Comparison of ENCODE assay signal across 35 cellular contexts in genomic region chr6:116066789-116067188, GRCh38. TPM values are rescaled to one million over a fixed set of nuclear protein-coding genes. Genes with fewer than 3 reads are reported as not detected.
"Had no signal": no experiment of that assay in that cellular context is flagged by ENCODE, and none has a peak within 500 bp of the region (broad histone marks: within the 10 kb centered on the region; RNA-seq: fewer than 3 reads in every experiment).

No MANE protein-coding gene starts in this region.

- H3K4me3 Mint-ChIP-seq: activated CD4-positive, alpha-beta memory T cell treated with anti-CD3 and anti-CD28 coated beads for 36 hours; activated CD4-positive, alpha-beta T cell treated with anti-CD3 and anti-CD28 coated beads, Interleukin-2, amount 10 ng/mL, durations not matched to agents 24 days and 14 days; activated naive CD4-positive, alpha-beta T cell treated with anti-CD3 and anti-CD28 coated beads, Interleukin-2, amount 10 ng/mL, durations not matched to agents 7 days and 5 days; activated naive CD8-positive, alpha-beta T cell treated with anti-CD3 and anti-CD28 coated beads, Interleukin-2, amount 10 ng/mL, durations not matched to agents 7 days and 5 days; activated T-cell treated with anti-CD3 and anti-CD28 coated beads, Interleukin-2, amount 50 U/mL, for 24 hours; effector memory CD8-positive, alpha-beta T cell; natural killer cell treated with Interleukin-12 subunit alpha and Interleukin-12 subunit beta and Interleukin-15 and Interleukin-18, amount 100 ng/mL, for 72 hours; stimulated activated memory B cell treated with anti-CD40 and anti-IgM and Interleukin-4, amounts not matched to agents 10 μg/mL and 1 μg/mL and 100 μg/mL, for 72 hours; T-helper 1 cell treated with Interleukin-12 subunit alpha and Interleukin-12 subunit beta and Interleukin-4 antibody, amounts not matched to agents 30 μg/mL and 1 μg/mL, for 36 hours had no signal

- H3K27ac ChIP-seq: brain microvascular endothelial cell, stomach, thyroid gland, upper lobe of right lung, WERI-Rb-1 had no signal

- DNase-seq: activated CD4-positive, alpha-beta memory T cell treated with anti-CD3 and anti-CD28 coated beads for 36 hours; activated CD4-positive, alpha-beta T cell treated with anti-CD3 and anti-CD28 coated beads, Interleukin-2, amount 10 ng/mL, durations not matched to agents 24 days and 14 days; activated CD8-positive, alpha-beta memory T cell treated with anti-CD3 and anti-CD28 coated beads, Interleukin-2, amount 50 U/mL, for 48 hours; activated gamma-delta T cell; activated naive CD4-positive, alpha-beta T cell treated with anti-CD3 and anti-CD28 coated beads, Interleukin-2, amount 10 ng/mL, durations not matched to agents 7 days and 5 days; activated naive CD8-positive, alpha-beta T cell treated with anti-CD3 and anti-CD28 coated beads, Interleukin-2, amount 10 ng/mL, durations not matched to agents 7 days and 5 days; activated T-cell treated with anti-CD3 and anti-CD28 coated beads, Interleukin-2, amount 50 U/mL, for 24 hours; amniotic stem cell; brain microvascular endothelial cell; caudate nucleus; cortex of kidney; effector memory CD8-positive, alpha-beta T cell; foreskin fibroblast; head of caudate nucleus; hippocampal formation; left cardiac atrium; small intestine; stimulated activated CD4-positive, alpha-beta T cell treated with anti-CD3 and anti-CD28 coated beads, Interleukin-1b, Interleukin-23, amount 100 ng/mL, for 48 hours; stimulated activated CD4-positive, alpha-beta T cell treated with anti-CD3 and anti-CD28 coated beads, Interleukin-4, amount 100 ng/mL, for 4 hours; stimulated activated CD8-positive, alpha-beta memory T cell treated with anti-CD3 and anti-CD28 coated beads, Interleukin-4, amount 100 ng/mL, for 48 hours; stomach; T-helper 9 cell; thyroid gland; upper lobe of right lung; WERI-Rb-1 had no signal

- H3K36me3 ChIP-seq: brain microvascular endothelial cell, stomach, thyroid gland, upper lobe of right lung, WERI-Rb-1 had no signal

- ATAC-seq: activated CD4-positive, CD25-positive, alpha-beta regulatory T cell treated with anti-CD3 and anti-CD28 coated beads, Interleukin-2, amount 50 U/mL, for 24 hours; effector memory CD8-positive, alpha-beta T cell; esophagus mucosa; left cardiac atrium; natural killer cell treated with Interleukin-12 subunit alpha and Interleukin-12 subunit beta and Interleukin-15 and Interleukin-18, amount 100 ng/mL, for 72 hours; sciatic nerve; stimulated activated memory B cell treated with anti-CD40 and anti-IgM and Interleukin-4, amounts not matched to agents 10 μg/mL and 1 μg/mL and 100 μg/mL, for 72 hours; upper lobe of right lung had no signal

- H3K9me3 Mint-ChIP-seq: activated CD4-positive, alpha-beta memory T cell treated with anti-CD3 and anti-CD28 coated beads for 36 hours; activated CD4-positive, alpha-beta T cell treated with anti-CD3 and anti-CD28 coated beads, Interleukin-2, amount 10 ng/mL, durations not matched to agents 24 days and 14 days; activated naive CD4-positive, alpha-beta T cell treated with anti-CD3 and anti-CD28 coated beads, Interleukin-2, amount 10 ng/mL, durations not matched to agents 7 days and 5 days; activated naive CD8-positive, alpha-beta T cell treated with anti-CD3 and anti-CD28 coated beads, Interleukin-2, amount 10 ng/mL, durations not matched to agents 7 days and 5 days; activated T-cell treated with anti-CD3 and anti-CD28 coated beads, Interleukin-2, amount 50 U/mL, for 24 hours; effector memory CD8-positive, alpha-beta T cell; natural killer cell treated with Interleukin-12 subunit alpha and Interleukin-12 subunit beta and Interleukin-15 and Interleukin-18, amount 100 ng/mL, for 72 hours; stimulated activated memory B cell treated with anti-CD40 and anti-IgM and Interleukin-4, amounts not matched to agents 10 μg/mL and 1 μg/mL and 100 μg/mL, for 72 hours; T-helper 1 cell treated with Interleukin-12 subunit alpha and Interleukin-12 subunit beta and Interleukin-4 antibody, amounts not matched to agents 30 μg/mL and 1 μg/mL, for 36 hours had no signal

- H3K4me3 ChIP-seq: stomach, thyroid gland, upper lobe of right lung had no signal

- H3K36me3 Mint-ChIP-seq: activated CD4-positive, alpha-beta memory T cell treated with anti-CD3 and anti-CD28 coated beads for 36 hours; activated naive CD4-positive, alpha-beta T cell treated with anti-CD3 and anti-CD28 coated beads, Interleukin-2, amount 10 ng/mL, durations not matched to agents 7 days and 5 days; activated naive CD8-positive, alpha-beta T cell treated with anti-CD3 and anti-CD28 coated beads, Interleukin-2, amount 10 ng/mL, durations not matched to agents 7 days and 5 days; natural killer cell treated with Interleukin-12 subunit alpha and Interleukin-12 subunit beta and Interleukin-15 and Interleukin-18, amount 100 ng/mL, for 72 hours; stimulated activated memory B cell treated with anti-CD40 and anti-IgM and Interleukin-4, amounts not matched to agents 10 μg/mL and 1 μg/mL and 100 μg/mL, for 72 hours had no signal

- H3K27ac Mint-ChIP-seq: activated CD4-positive, alpha-beta memory T cell treated with anti-CD3 and anti-CD28 coated beads for 36 hours; activated CD4-positive, alpha-beta T cell treated with anti-CD3 and anti-CD28 coated beads, Interleukin-2, amount 10 ng/mL, durations not matched to agents 24 days and 14 days; activated naive CD4-positive, alpha-beta T cell treated with anti-CD3 and anti-CD28 coated beads, Interleukin-2, amount 10 ng/mL, durations not matched to agents 7 days and 5 days; activated naive CD8-positive, alpha-beta T cell treated with anti-CD3 and anti-CD28 coated beads, Interleukin-2, amount 10 ng/mL, durations not matched to agents 7 days and 5 days; activated T-cell treated with anti-CD3 and anti-CD28 coated beads, Interleukin-2, amount 50 U/mL, for 24 hours; effector memory CD8-positive, alpha-beta T cell; natural killer cell treated with Interleukin-12 subunit alpha and Interleukin-12 subunit beta and Interleukin-15 and Interleukin-18, amount 100 ng/mL, for 72 hours; stimulated activated memory B cell treated with anti-CD40 and anti-IgM and Interleukin-4, amounts not matched to agents 10 μg/mL and 1 μg/mL and 100 μg/mL, for 72 hours; T-helper 1 cell treated with Interleukin-12 subunit alpha and Interleukin-12 subunit beta and Interleukin-4 antibody, amounts not matched to agents 30 μg/mL and 1 μg/mL, for 36 hours had no signal

- H3K4me1 ChIP-seq: upper lobe of right lung had no signal

- H3K4me1 Mint-ChIP-seq: activated CD4-positive, alpha-beta T cell treated with anti-CD3 and anti-CD28 coated beads, Interleukin-2, amount 10 ng/mL, durations not matched to agents 24 days and 14 days; activated naive CD4-positive, alpha-beta T cell treated with anti-CD3 and anti-CD28 coated beads, Interleukin-2, amount 10 ng/mL, durations not matched to agents 7 days and 5 days; activated naive CD8-positive, alpha-beta T cell treated with anti-CD3 and anti-CD28 coated beads, Interleukin-2, amount 10 ng/mL, durations not matched to agents 7 days and 5 days had no signal

- H3K9me3 ChIP-seq: stomach, thyroid gland, upper lobe of right lung had no signal

- FAIRE-seq: astrocyte, endothelial cell of umbilical vein, keratinocyte, small intestine had no signal

- H3K27me3 ChIP-seq: brain microvascular endothelial cell, stomach, thyroid gland, upper lobe of right lung had no signal

RNA-seq across cellular contexts. Expression of gene FRK, which starts 6.1 kb away (rescaled TPM):
- total RNA-seq: activated CD4-positive, alpha-beta T cell treated with anti-CD3 and anti-CD28 coated beads, Interleukin-2, amount 10 ng/mL, durations not matched to agents 24 days and 14 days; endothelial cell of umbilical vein had no signal

RNA-seq across cellular contexts. Expression of gene COL10A1, which starts 59.1 kb away (rescaled TPM):
- total RNA-seq: activated CD4-positive, alpha-beta memory T cell treated with anti-CD3 and anti-CD28 coated beads for 36 hours; activated CD4-positive, alpha-beta T cell treated with anti-CD3 and anti-CD28 coated beads, Interleukin-2, amount 10 ng/mL, durations not matched to agents 24 days and 14 days; activated naive CD8-positive, alpha-beta T cell treated with anti-CD3 and anti-CD28 coated beads, Interleukin-2, amount 10 ng/mL, durations not matched to agents 7 days and 5 days; astrocyte; endothelial cell of umbilical vein; esophagus mucosa; left cardiac atrium; natural killer cell treated with Interleukin-12 subunit alpha and Interleukin-12 subunit beta and Interleukin-15 and Interleukin-18, amount 100 ng/mL, for 72 hours; osteocyte had no signal
- polyA plus RNA-seq: endothelial cell of umbilical vein, keratinocyte, small intestine, stomach had no signal
